ENCODE assay signal across 18 cellular contexts in the genomic region with DNA sequence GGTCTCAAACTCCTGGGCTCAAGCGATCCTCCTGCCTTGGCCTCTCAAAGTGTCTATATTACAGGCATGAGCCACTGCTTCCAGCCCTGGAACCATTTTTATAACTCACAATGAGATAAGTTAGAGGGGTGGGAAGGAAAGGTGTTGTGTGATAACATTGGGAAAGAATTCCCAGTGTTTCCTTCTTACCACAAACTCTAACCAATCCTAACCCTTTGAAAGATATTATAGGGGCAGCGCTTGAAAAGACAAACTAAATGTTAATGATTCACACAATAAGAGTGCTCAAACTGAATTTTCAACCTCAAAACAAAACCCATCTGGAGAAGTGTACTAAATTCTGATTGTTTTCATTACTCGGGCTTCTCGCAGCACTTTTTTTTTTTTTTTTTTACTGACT.
"Had no signal": no experiment of that assay in that cellular context is flagged by ENCODE, and none has a peak within 500 bp of the region (broad histone marks: within the 10 kb centered on the region; RNA-seq: fewer than 3 reads in every experiment).

No MANE protein-coding gene starts in this region.

- H3K9me3 ChIP-seq: adrenal gland, neutrophil, upper lobe of right lung had no signal

- ATAC-seq: activated CD4-positive, CD25-positive, alpha-beta regulatory T cell treated with anti-CD3 and anti-CD28 coated beads, Interleukin-2, amount 50 U/mL, for 24 hours; activated naive CD4-positive, alpha-beta T cell treated with anti-CD3 and anti-CD28 coated beads, Interleukin-2, amount 50 U/mL, for 72 hours; foreskin keratinocyte; natural killer cell; upper lobe of right lung had no signal

- H3K36me3 ChIP-seq: adrenal gland, cardiac muscle cell, neutrophil, upper lobe of right lung had no signal

- DNase-seq: activated gamma-delta T cell; adrenal gland; effector memory CD4-positive, alpha-beta T cell; foreskin keratinocyte; glutamatergic neuron; hypothalamus; islet precursor cell; mesendoderm; natural killer cell; stimulated activated CD8-positive, alpha-beta memory T cell treated with anti-CD3 and anti-CD28 coated beads, Interleukin-4, amount 100 ng/mL, for 48 hours; stimulated activated naive CD4-positive, alpha-beta T cell; upper lobe of right lung had no signal

- H3K27me3 ChIP-seq: adrenal gland, cardiac muscle cell, foreskin keratinocyte, upper lobe of right lung had no signal

- H2AFZ ChIP-seq: parathyroid adenoma had no signal

- H3K4me3 ChIP-seq: adrenal gland, cardiac muscle cell, upper lobe of right lung had no signal

- H3K27ac ChIP-seq: adrenal gland, cardiac muscle cell, epithelial cell of prostate, foreskin keratinocyte, neutrophil, parathyroid adenoma, upper lobe of right lung had no signal

- H3K9ac ChIP-seq: parathyroid adenoma had no signal

- H3K4me1 ChIP-seq: foreskin keratinocyte had no signal
